In the genomic region with DNA sequence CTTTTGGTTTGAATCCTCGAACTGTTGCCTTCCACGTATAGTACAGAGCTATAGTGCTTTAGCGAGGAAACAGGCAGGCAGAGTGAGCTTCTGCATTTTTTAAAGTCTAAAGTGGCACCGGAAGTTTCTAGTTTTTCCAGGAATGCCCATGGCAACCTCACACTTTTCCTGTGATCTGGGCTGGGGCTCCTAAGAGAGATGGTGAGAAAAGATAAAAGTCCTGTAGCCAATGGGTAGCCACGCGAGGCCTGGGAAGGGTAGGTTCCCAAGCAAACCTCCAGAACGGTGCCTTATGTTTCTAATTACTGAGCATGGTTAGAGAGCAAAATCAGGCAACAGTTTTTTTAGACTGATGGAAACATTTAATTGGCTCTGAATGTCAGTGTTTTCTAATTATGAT, we compare ENCODE assay signal across 11 cellular contexts.
DNase-seq lines count a peak whose midpoint lies in the region; ATAC-seq, FAIRE-seq and TF ChIP-seq lines count a peak whose summit lies in the region.
"Had no signal": no experiment of that assay in that cellular context is flagged by ENCODE, and none has a peak within 500 bp of the region (broad histone marks: within the 10 kb centered on the region; RNA-seq: fewer than 3 reads in every experiment).

No MANE protein-coding gene starts in this region.

- peaks cover 75% of the 10 kb centered on the region for H3F3A ChIP-seq in GM23248 (ENCODE audit: insufficient read depth)

- peaks cover 14% of the 10 kb centered on the region for H4K20me1 ChIP-seq in GM23248 (ENCODE audit: insufficient read depth)

- in situ Hi-C loops in GM23248 (cut with MboI) = no loop called here

- H3K27ac ChIP-seq in GM23248 (peak overlapping the region; percentile 66), left ventricle myocardium inferior (replicated peaks) (peak overlapping the region; percentile 66), small intestine (ENCODE audit: low read depth in 1 of 2, low read length in 1 of 2) (peak overlapping the region; percentile 11 to 74)

- ATAC-seq in activated CD8-positive, alpha-beta T cell treated with anti-CD3 and anti-CD28 coated beads, Interleukin-2, amount 10 ng/mL, durations not matched to agents 7 days and 5 days = peak; percentile 47

- H2AFZ ChIP-seq in GM23248 = 0 out of 2 replicates have a peak overlapping the region, but pooled peaks have one; percentile 1

- H3K4me3 ChIP-seq in GM23248 = peak overlapping the region; percentile 28
- no peak overlapping the region for H3K4me3 ChIP-seq in left ventricle myocardium inferior
- no peak overlapping the region for H3K4me3 ChIP-seq in small intestine (ENCODE audit: low read depth in 1 of 2, low read length in 2 of 2)

- CTCF ChIA-PET in activated CD8-positive, alpha-beta T cell treated with anti-CD3 and anti-CD28 coated beads, Interleukin-2, amount 10 ng/mL, durations not matched to agents 7 days and 5 days (lab: Charles Lee) = interaction anchor here (1.5 kb wide), 1 partner anchor 166 kb away, joined by 3 read pairs; no protein-coding TSS in a partner anchor

- no peaks in the 10 kb centered on the region for H3K9me3 ChIP-seq in GM23248 (ENCODE audit: low read depth)
- H3K9me3 ChIP-seq in left ventricle myocardium inferior (replicated peaks) = no peaks in the 10 kb centered on the region
- no peaks in the 10 kb centered on the region for H3K9me3 ChIP-seq in small intestine (ENCODE audit: control insufficient read depth, low read depth)

- peaks cover 12% of the 10 kb centered on the region for H3K36me3 Mint-ChIP-seq in activated CD8-positive, alpha-beta T cell treated with anti-CD3 and anti-CD28 coated beads, Interleukin-2, amount 10 ng/mL, durations not matched to agents 7 days and 5 days (ENCODE audit: low read depth)

- H3K4me1 ChIP-seq in GM23248 (ENCODE audit: insufficient read depth) = peaks cover 29% of the 10 kb centered on the region
- peaks cover 76% of the 10 kb centered on the region for H3K4me1 ChIP-seq in left ventricle myocardium inferior
- peaks cover 0 to 6% of the 10 kb centered on the region in 2 donors for H3K4me1 ChIP-seq in small intestine (ENCODE audit: control insufficient read depth in 2 of 2, insufficient read depth in 1 of 2, low read depth in 1 of 2, low read length in 1 of 2)

- TF ChIP-seq CTCF in left ventricle myocardium inferior (IDR thresholded peaks at IDR 0.05; ENCODE audit: borderline replicate concordance) = no peak

- H3K27ac Mint-ChIP-seq in activated CD8-positive, alpha-beta T cell treated with anti-CD3 and anti-CD28 coated beads, Interleukin-2, amount 10 ng/mL, durations not matched to agents 7 days and 5 days = peak overlapping the region; percentile 72

- H3K9me3 Mint-ChIP-seq in activated CD8-positive, alpha-beta T cell treated with anti-CD3 and anti-CD28 coated beads, Interleukin-2, amount 10 ng/mL, durations not matched to agents 7 days and 5 days (ENCODE audit: insufficient read depth) = peaks cover 11% of the 10 kb centered on the region

- peaks cover 98% of the 10 kb centered on the region for H3K79me2 ChIP-seq in GM23248 (ENCODE audit: insufficient read depth)

- peak overlapping the region; percentile 9 for H3K4me3 Mint-ChIP-seq in activated CD8-positive, alpha-beta T cell treated with anti-CD3 and anti-CD28 coated beads, Interleukin-2, amount 10 ng/mL, durations not matched to agents 7 days and 5 days

- H3K36me3 ChIP-seq in GM23248 (ENCODE audit: low read depth) = peaks cover 17% of the 10 kb centered on the region
- H3K36me3 ChIP-seq in left ventricle myocardium inferior = no peaks in the 10 kb centered on the region
- H3K36me3 ChIP-seq in small intestine (ENCODE audit: control insufficient read depth in 2 of 2, insufficient read depth in 2 of 2, low read length in 2 of 2) = no peaks in the 10 kb centered on the region

- DNase-seq in GM23248 (peak; percentile 74), left ventricle myocardium inferior (no peak), small intestine (no peak), medulla oblongata (ENCODE audit: extremely low spot score) (no peak), NCI-H1092 treated with DMSO at 0.1 percent for 48 hours (lab: John Stamatoyannopoulos, UW) (no peak), COLO668 (lab: John Stamatoyannopoulos, UW; ENCODE audit: unreplicated experiment) (no peak), HK-2 (ENCODE audit: unreplicated experiment) (no peak)
- DNase-seq in activated CD8-positive, alpha-beta T cell treated with anti-CD3 and anti-CD28 coated beads, Interleukin-2, amount 10 ng/mL, durations not matched to agents 7 days and 5 days = peak; percentile 23
- DNase-seq: effector CD8-positive, alpha-beta T cell; Kasumi-1; NCI-H446 had no signal

- H3K9me2 ChIP-seq in GM23248 (ENCODE audit: insufficient read depth) = no peaks in the 10 kb centered on the region

- no peak for FAIRE-seq in small intestine (lab: Jason Lieb, UNC)

- intact Hi-C loops in left ventricle myocardium inferior (cut with micrococcal nuclease) = no loop called here

- POLR2A ChIA-PET in activated CD8-positive, alpha-beta T cell treated with anti-CD3 and anti-CD28 coated beads, Interleukin-2, amount 10 ng/mL, durations not matched to agents 7 days and 5 days (lab: Charles Lee) = no interaction called here

- H3K9ac ChIP-seq in GM23248 = peak overlapping the region; percentile 55

- no peaks in the 10 kb centered on the region for H3K27me3 Mint-ChIP-seq in activated CD8-positive, alpha-beta T cell treated with anti-CD3 and anti-CD28 coated beads, Interleukin-2, amount 10 ng/mL, durations not matched to agents 7 days and 5 days (ENCODE audit: low read depth)

- no peaks in the 10 kb centered on the region for H3K27me3 ChIP-seq in GM23248 (replicated peaks; ENCODE audit: insufficient read depth)
- H3K27me3 ChIP-seq in left ventricle myocardium inferior (ENCODE audit: low read depth) = no peaks in the 10 kb centered on the region
- no peaks in the 10 kb centered on the region for H3K27me3 ChIP-seq in small intestine (ENCODE audit: control insufficient read depth in 2 of 2, insufficient read depth in 2 of 2, low read length in 2 of 2)

- peaks cover 25% of the 10 kb centered on the region for H3K4me1 Mint-ChIP-seq in activated CD8-positive, alpha-beta T cell treated with anti-CD3 and anti-CD28 coated beads, Interleukin-2, amount 10 ng/mL, durations not matched to agents 7 days and 5 days (ENCODE audit: low read depth)

- peak overlapping the region; percentile 66 for H3K4me2 ChIP-seq in GM23248 (ENCODE audit: unreplicated experiment)

- WGBS in GM23248 (ENCODE audit: low coverage in 1 of 2, low lambda C conversion rate in 2 of 2, missing lambda C conversion rate in 2 of 2), 2 experiments = 10 to 11% methylated on average over 7 of the region's 7 CpGs
- WGBS in small intestine, 3 donors = 55 to 74% (median 74%) methylated on average over 7 of the region's 7 CpGs

Comparison
In these comparisons a context has a peak if more than half of its experiments do, and no peak if none do; other contexts are left out.
1. DNase-seq: peak in GM23248 (single experiment) and activated CD8-positive, alpha-beta T cell treated with anti-CD3 and anti-CD28 coated beads, Interleukin-2, amount 10 ng/mL, durations not matched to agents 7 days and 5 days (single experiment); none in left ventricle myocardium inferior (single experiment), small intestine (single experiment), medulla oblongata (single experiment), NCI-H1092 treated with DMSO at 0.1 percent for 48 hours (single experiment), COLO668 (single experiment) and HK-2 (single experiment).
2. Peak in every context shown above with its lines, with median percentiles within 50 percentile points of each other: H3K27ac ChIP-seq.